ENCODE assay signal across 20 cellular contexts in the genomic region with DNA sequence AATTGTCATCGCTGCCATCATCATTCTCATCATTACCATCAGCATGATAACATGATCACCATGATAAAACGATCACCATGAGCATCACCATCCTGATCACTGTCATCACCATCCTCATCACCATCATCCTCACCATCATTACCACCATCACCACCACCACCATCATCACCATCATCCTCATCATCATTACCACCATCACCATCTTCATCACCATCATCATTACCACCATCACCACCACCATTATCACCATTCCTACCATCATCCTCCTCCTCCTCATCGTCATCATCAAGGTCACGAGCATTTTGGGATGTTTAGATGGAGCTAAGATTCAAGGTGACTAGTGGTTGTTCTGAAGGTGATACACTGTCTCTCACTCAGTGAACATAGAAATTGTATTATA.
A peak's percentile ranks its signal among the peaks of the same experiment; 100 is the strongest.
DNase-seq lines count a peak whose midpoint lies in the region; ATAC-seq and TF ChIP-seq lines count a peak whose summit lies in the region.
"Had no signal": no experiment of that assay in that cellular context is flagged by ENCODE, and none has a peak within 500 bp of the region (broad histone marks: within the 10 kb centered on the region; RNA-seq: fewer than 3 reads in every experiment).

No MANE protein-coding gene starts in this region.

- no peak overlapping the region for H3K27ac Mint-ChIP-seq in natural killer cell treated with Interleukin-12 subunit alpha and Interleukin-12 subunit beta and Interleukin-15 and Interleukin-18, amount 100 ng/mL, for 72 hours
- H3K27ac Mint-ChIP-seq: CD4-positive, CD25-positive, alpha-beta regulatory T cell; CD8-positive, alpha-beta T cell had no signal

- ATAC-seq in natural killer cell treated with Interleukin-12 subunit alpha and Interleukin-12 subunit beta and Interleukin-15 and Interleukin-18, amount 100 ng/mL, for 72 hours: no peak
- ATAC-seq: A549; CD8-positive, alpha-beta T cell had no signal

- H3K9me3 ChIP-seq in BLaER1 (no peaks in the 10 kb centered on the region), HEK293 (ENCODE audit: control insufficient read depth, insufficient read depth, low read depth, low read length) (no peaks in the 10 kb centered on the region), SJSA1 (replicated peaks) (peaks cover 15% of the 10 kb centered on the region)
- H3K9me3 ChIP-seq: A549, BE2C, Caco-2, HAP-1 had no signal

- CTCF ChIA-PET in HEK293 (lab: Yijun Ruan, JAX): interaction anchor here (0.6 to 1.0 kb wide), 2 partner anchors 235 to 279 kb away, joined by 3 to 6 read pairs; no protein-coding TSS in a partner anchor

- no peaks in the 10 kb centered on the region for H3K36me3 Mint-ChIP-seq in natural killer cell treated with Interleukin-12 subunit alpha and Interleukin-12 subunit beta and Interleukin-15 and Interleukin-18, amount 100 ng/mL, for 72 hours
- H3K36me3 Mint-ChIP-seq: CD4-positive, CD25-positive, alpha-beta regulatory T cell; CD8-positive, alpha-beta T cell had no signal

- H3K27me3 ChIP-seq in BLaER1: no peaks in the 10 kb centered on the region
- H3K27me3 ChIP-seq in SJSA1 (replicated peaks): no peaks in the 10 kb centered on the region
- H3K27me3 ChIP-seq: BE2C had no signal

- no peak overlapping the region for H3K9ac ChIP-seq in BLaER1

- no peaks in the 10 kb centered on the region for H3K4me1 Mint-ChIP-seq in natural killer cell treated with Interleukin-12 subunit alpha and Interleukin-12 subunit beta and Interleukin-15 and Interleukin-18, amount 100 ng/mL, for 72 hours (ENCODE audit: low read depth in 2 of 2)
- H3K4me1 Mint-ChIP-seq: CD4-positive, CD25-positive, alpha-beta regulatory T cell had no signal

- H3K36me3 ChIP-seq in BLaER1 (no peaks in the 10 kb centered on the region), HEK293 (ENCODE audit: control insufficient read depth in 2 of 2, insufficient read depth in 1 of 2, low read length in 2 of 2) (no peaks in the 10 kb centered on the region), SJSA1 (no peaks in the 10 kb centered on the region)
- H3K36me3 ChIP-seq: BE2C, HAP-1 had no signal

- POLR2A ChIA-PET in HEK293 (lab: Yijun Ruan, JAX): interaction anchor here (0.6 kb wide), 1 partner anchor 1331 kb away, joined by 3 read pairs; no protein-coding TSS in a partner anchor

- H4K20me1 ChIP-seq in BLaER1: no peaks in the 10 kb centered on the region

- H3K4me3 Mint-ChIP-seq in natural killer cell treated with Interleukin-12 subunit alpha and Interleukin-12 subunit beta and Interleukin-15 and Interleukin-18, amount 100 ng/mL, for 72 hours: no peak overlapping the region
- H3K4me3 Mint-ChIP-seq: CD4-positive, CD25-positive, alpha-beta regulatory T cell; CD8-positive, alpha-beta T cell had no signal

- DNase-seq in SJSA1 (ENCODE audit: low read depth in 1 of 2, low spot score in 2 of 2) (no peak), DMS 273 (lab: John Stamatoyannopoulos, UW; ENCODE audit: unreplicated experiment) (no peak), EL (no peak)
- DNase-seq in natural killer cell treated with Interleukin-12 subunit alpha and Interleukin-12 subunit beta and Interleukin-15 and Interleukin-18, amount 100 ng/mL, for 72 hours (ENCODE audit: low spot score): no peak
- DNase-seq: 8988T; ACHN; AML-193; BE2C; Caco-2; CD4-positive, CD25-positive, alpha-beta regulatory T cell; CD8-positive, alpha-beta T cell; DMS 273 treated with DMSO at 0.1 percent for 48 hours; DMS79; GF-D8; GOT3 had no signal

- no peak overlapping the region for H3K4me3 ChIP-seq in BLaER1
- H3K4me3 ChIP-seq in HEK293 (ENCODE audit: low read depth, low read length): no peak overlapping the region
- no peak overlapping the region for H3K4me3 ChIP-seq in SJSA1
- H3K4me3 ChIP-seq: A549, HAP-1 had no signal

- no peak for TF ChIP-seq CTCF in HEK293 (tag by site-specific recombination; IDR thresholded peaks at IDR 0.05)

- peak overlapping the region; percentile 3; the same call in 1 of the 2 replicates for H3K4me2 ChIP-seq in BLaER1
- H3K4me2 ChIP-seq: A549 had no signal

- H3K27me3 Mint-ChIP-seq in natural killer cell treated with Interleukin-12 subunit alpha and Interleukin-12 subunit beta and Interleukin-15 and Interleukin-18, amount 100 ng/mL, for 72 hours: peaks cover 22 to 30% of the 10 kb centered on the region in 2 donors

- H3K4me1 ChIP-seq in BLaER1 (peaks cover 7% of the 10 kb centered on the region), HEK293 (ENCODE audit: control insufficient read depth, insufficient read depth, low read length) (no peaks in the 10 kb centered on the region), SJSA1 (replicated peaks) (peaks cover 39% of the 10 kb centered on the region)
- H3K4me1 ChIP-seq: BE2C, Caco-2, HAP-1 had no signal

- H3K9me3 Mint-ChIP-seq in natural killer cell treated with Interleukin-12 subunit alpha and Interleukin-12 subunit beta and Interleukin-15 and Interleukin-18, amount 100 ng/mL, for 72 hours: peaks cover 4% of the 10 kb centered on the region
- H3K9me3 Mint-ChIP-seq: CD8-positive, alpha-beta T cell had no signal

- H3K27ac ChIP-seq in BLaER1 (no peak overlapping the region), HEK293 (ENCODE audit: extremely low read depth, low read depth, low read length) (no peak overlapping the region), SJSA1 (peak overlapping the region; percentile 84)
- H3K27ac ChIP-seq: C4-2B had no signal

TF ChIP-seq in HEK293, 187 proteins besides CTCF, POLR2A, EP300 and RAD21 (continues in another document):
- TF ChIP-seq KLF9 (tag by site-specific recombination; IDR thresholded peaks at IDR 0.05; ENCODE audit: low read depth) (no peak), ZNF138 (tag by site-specific recombination; IDR thresholded peaks at IDR 0.05; ENCODE audit: borderline replicate concordance) (no peak), ZNF398 (tag by site-specific recombination; IDR thresholded peaks at IDR 0.05) (0 out of 2 replicates have a peak, but pooled peaks have one; percentile 10), ZNF488 (tag by site-specific recombination; IDR thresholded peaks at IDR 0.05) (no peak), ZNF426 (tag by site-specific recombination; IDR thresholded peaks at IDR 0.05) (no peak), ZNF274 (IDR thresholded peaks at IDR 0.05; ENCODE audit: low read length) (no peak), ZNF274 (tag by site-specific recombination; IDR thresholded peaks at IDR 0.05; ENCODE audit: borderline replicate concordance) (0 out of 2 replicates have a peak, but pooled peaks have one; percentile 48), ZNF654 (tag by site-specific recombination; IDR thresholded peaks at IDR 0.05; ENCODE audit: low read depth) (no peak), ZNF473 (tag by site-specific recombination; IDR thresholded peaks at IDR 0.05) (no peak), ZNF391 (tag by site-specific recombination; IDR thresholded peaks at IDR 0.05; ENCODE audit: borderline replicate concordance, low read depth) (no peak), RBAK (tag by site-specific recombination; IDR thresholded peaks at IDR 0.05) (no peak; the same call in 1 of the 2 replicates)
- TF ChIP-seq, protein P1, sequence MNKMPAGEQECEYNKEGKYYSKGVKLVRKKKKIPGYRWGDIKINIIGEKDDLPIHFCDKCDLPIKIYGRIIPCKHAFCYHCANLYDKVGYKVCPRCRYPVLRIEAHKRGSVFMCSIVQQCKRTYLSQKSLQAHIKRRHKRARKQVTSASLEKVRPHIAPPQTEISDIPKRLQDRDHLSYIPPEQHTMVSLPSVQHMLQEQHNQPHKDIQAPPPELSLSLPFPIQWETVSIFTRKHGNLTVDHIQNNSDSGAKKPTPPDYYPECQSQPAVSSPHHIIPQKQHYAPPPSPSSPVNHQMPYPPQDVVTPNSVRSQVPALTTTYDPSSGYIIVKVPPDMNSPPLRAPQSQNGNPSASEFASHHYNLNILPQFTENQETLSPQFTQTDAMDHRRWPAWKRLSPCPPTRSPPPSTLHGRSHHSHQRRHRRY (tag by site-specific recombination; IDR thresholded peaks at IDR 0.05): 0 out of 2 replicates have a peak, but pooled peaks have one; percentile 54
- TF ChIP-seq, protein P2, sequence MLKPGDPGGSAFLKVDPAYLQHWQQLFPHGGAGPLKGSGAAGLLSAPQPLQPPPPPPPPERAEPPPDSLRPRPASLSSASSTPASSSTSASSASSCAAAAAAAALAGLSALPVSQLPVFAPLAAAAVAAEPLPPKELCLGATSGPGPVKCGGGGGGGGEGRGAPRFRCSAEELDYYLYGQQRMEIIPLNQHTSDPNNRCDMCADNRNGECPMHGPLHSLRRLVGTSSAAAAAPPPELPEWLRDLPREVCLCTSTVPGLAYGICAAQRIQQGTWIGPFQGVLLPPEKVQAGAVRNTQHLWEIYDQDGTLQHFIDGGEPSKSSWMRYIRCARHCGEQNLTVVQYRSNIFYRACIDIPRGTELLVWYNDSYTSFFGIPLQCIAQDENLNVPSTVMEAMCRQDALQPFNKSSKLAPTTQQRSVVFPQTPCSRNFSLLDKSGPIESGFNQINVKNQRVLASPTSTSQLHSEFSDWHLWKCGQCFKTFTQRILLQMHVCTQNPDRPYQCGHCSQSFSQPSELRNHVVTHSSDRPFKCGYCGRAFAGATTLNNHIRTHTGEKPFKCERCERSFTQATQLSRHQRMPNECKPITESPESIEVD (tag by site-specific recombination; IDR thresholded peaks at IDR 0.05): no peak
